Comparison of ENCODE assay signal across 1 cellular context in the genomic region with DNA sequence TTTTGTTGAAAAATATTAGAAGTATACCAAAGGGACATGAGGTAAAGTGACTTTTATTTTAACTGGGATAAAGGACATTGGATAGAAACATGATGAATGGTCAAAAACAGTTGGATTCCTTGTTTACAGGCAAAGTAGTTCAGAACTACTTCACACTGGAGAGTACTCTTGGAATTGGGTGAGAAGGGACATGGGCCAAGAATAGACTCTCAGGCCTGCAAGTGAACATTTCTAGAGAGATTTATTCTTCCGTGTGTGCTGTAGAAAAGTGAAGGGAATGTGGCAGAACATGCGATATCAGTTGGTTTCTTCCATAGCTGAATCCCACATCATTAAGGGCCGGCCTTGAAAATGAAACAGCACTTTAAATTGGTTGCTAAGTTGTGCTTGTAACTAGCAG.
TF ChIP-seq lines count a peak whose summit lies in the region.

No MANE protein-coding gene starts in this region.

TF ChIP-seq in SK-N-SH, 30 proteins besides CTCF, POLR2A, EP300 and RAD21 (continued from another document):
- TF ChIP-seq GABPA (IDR thresholded peaks at IDR 0.05; ENCODE audit: low read depth) (no peak), JUND (IDR thresholded peaks at IDR 0.05) (no peak), ELF1 (IDR thresholded peaks at IDR 0.05) (no peak), YY1 (IDR thresholded peaks at IDR 0.05; ENCODE audit: low read depth) (no peak), NFIC (IDR thresholded peaks at IDR 0.05; ENCODE audit: borderline replicate concordance) (no peak), FOXJ3 (CRISPR knock-in tag; IDR thresholded peaks at IDR 0.05) (no peak), EZH2phosphoT487 (IDR thresholded peaks at IDR 0.05; ENCODE audit: borderline replicate concordance, low read depth) (no peak), MEF2A (IDR thresholded peaks at IDR 0.05; ENCODE audit: borderline replicate concordance, low read depth) (no peak), MXI1 (IDR thresholded peaks at IDR 0.05; ENCODE audit: low read depth, low read length) (no peak)
- TF ChIP-seq, protein P1, sequence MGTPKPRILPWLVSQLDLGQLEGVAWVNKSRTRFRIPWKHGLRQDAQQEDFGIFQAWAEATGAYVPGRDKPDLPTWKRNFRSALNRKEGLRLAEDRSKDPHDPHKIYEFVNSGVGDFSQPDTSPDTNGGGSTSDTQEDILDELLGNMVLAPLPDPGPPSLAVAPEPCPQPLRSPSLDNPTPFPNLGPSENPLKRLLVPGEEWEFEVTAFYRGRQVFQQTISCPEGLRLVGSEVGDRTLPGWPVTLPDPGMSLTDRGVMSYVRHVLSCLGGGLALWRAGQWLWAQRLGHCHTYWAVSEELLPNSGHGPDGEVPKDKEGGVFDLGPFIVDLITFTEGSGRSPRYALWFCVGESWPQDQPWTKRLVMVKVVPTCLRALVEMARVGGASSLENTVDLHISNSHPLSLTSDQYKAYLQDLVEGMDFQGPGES (IDR thresholded peaks at IDR 0.05; ENCODE audit: low read depth, low read length) = no peak
- TF ChIP-seq, protein P2, sequence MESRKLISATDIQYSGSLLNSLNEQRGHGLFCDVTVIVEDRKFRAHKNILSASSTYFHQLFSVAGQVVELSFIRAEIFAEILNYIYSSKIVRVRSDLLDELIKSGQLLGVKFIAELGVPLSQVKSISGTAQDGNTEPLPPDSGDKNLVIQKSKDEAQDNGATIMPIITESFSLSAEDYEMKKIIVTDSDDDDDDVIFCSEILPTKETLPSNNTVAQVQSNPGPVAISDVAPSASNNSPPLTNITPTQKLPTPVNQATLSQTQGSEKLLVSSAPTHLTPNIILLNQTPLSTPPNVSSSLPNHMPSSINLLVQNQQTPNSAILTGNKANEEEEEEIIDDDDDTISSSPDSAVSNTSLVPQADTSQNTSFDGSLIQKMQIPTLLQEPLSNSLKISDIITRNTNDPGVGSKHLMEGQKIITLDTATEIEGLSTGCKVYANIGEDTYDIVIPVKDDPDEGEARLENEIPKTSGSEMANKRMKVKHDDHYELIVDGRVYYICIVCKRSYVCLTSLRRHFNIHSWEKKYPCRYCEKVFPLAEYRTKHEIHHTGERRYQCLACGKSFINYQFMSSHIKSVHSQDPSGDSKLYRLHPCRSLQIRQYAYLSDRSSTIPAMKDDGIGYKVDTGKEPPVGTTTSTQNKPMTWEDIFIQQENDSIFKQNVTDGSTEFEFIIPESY (IDR thresholded peaks at IDR 0.05; ENCODE audit: borderline replicate concordance, low read depth) = no peak
- TF ChIP-seq, protein P3, sequence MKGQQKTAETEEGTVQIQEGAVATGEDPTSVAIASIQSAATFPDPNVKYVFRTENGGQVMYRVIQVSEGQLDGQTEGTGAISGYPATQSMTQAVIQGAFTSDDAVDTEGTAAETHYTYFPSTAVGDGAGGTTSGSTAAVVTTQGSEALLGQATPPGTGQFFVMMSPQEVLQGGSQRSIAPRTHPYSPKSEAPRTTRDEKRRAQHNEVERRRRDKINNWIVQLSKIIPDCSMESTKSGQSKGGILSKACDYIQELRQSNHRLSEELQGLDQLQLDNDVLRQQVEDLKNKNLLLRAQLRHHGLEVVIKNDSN (IDR thresholded peaks at IDR 0.05; ENCODE audit: borderline replicate concordance, low read depth) = no peak
